14 cellular contexts compared by ENCODE assay signal in the genomic region with DNA sequence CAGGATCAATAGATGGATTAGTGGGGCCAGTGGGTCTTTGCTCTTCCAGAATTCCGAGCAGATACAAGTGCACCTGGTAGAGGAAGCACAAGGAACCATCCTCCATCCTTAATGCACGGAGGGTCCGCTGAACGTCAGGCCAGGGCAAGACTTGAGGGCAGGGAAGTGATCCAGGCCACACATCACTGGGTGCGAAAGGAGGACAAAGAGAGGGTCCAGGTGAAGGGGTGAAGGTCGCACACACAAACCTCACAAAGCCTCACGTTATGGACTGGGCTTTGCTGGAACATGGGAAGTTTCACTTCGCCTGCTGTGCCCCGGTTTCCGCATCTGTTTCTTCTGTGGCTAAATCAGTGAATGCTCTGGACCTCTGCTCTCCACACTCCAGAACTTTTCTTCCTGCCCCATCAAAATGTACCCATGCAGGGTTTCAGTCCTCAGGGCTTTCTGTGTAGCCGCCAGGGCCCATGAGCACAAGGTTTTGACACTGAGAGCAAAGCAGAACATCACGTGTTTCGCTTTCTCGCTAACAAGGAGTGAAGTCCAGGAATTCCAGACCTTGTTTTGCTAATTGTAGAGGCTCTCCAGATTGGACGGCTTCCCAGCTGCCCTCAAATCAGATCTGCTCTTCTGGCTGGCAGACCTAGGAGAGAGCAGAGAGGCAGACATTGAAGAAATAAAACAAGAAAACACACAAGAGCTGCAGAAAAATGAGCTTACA. TPM values are rescaled to one million over a fixed set of nuclear protein-coding genes. Genes with fewer than 3 reads are reported as not detected.
DNase-seq lines count a peak whose midpoint lies in the region; ATAC-seq and TF ChIP-seq lines count a peak whose summit lies in the region.
"Had no signal": no experiment of that assay in that cellular context is flagged by ENCODE, and none has a peak within 500 bp of the region (broad histone marks: within the 10 kb centered on the region; RNA-seq: fewer than 3 reads in every experiment).

No MANE protein-coding gene starts in this region.

- TF ChIP-seq CTCF in fibroblast of pulmonary artery (IDR thresholded peaks at IDR 0.05; ENCODE audit: low read length, missing control alignments) (no peak), liver (IDR thresholded peaks at IDR 0.05; ENCODE audit: low read depth, low read length, missing input control) (no peak), thoracic aorta (IDR thresholded peaks at IDR 0.05) (no peak), MCF 10A (IDR thresholded peaks at IDR 0.05; ENCODE audit: unreplicated experiment) (no peak)

- H3K4me1 ChIP-seq in liver (ENCODE audit: control insufficient read depth in 4 of 4, insufficient read depth in 4 of 4, low read length in 3 of 4) (peaks cover 0 to 8% (median 3%) of the 10 kb centered on the region in 4 donors), thoracic aorta (ENCODE audit: control insufficient read depth in 1 of 2, low read depth in 2 of 2) (peaks cover 0 to 16% of the 10 kb centered on the region in 2 donors)
- H3K4me1 ChIP-seq: prostate gland had no signal

- no peaks in the 10 kb centered on the region for H3K27me3 Mint-ChIP-seq in MCF 10A (ENCODE audit: insufficient read depth, unreplicated experiment)
- H3K27me3 Mint-ChIP-seq: CD4-positive, alpha-beta memory T cell had no signal

- POLR2A ChIA-PET in MCF 10A (lab: Yijun Ruan, JAX), result no interaction called here

- TF ChIP-seq RAD21 in liver (IDR thresholded peaks at IDR 0.05), result peak; percentile 49 to 50

- H3K36me3 ChIP-seq in liver (ENCODE audit: control insufficient read depth in 4 of 4, insufficient read depth in 3 of 4, low read depth in 1 of 4, low read length in 3 of 4), result no peaks in the 10 kb centered on the region
- no peaks in the 10 kb centered on the region for H3K36me3 ChIP-seq in thoracic aorta
- H3K36me3 ChIP-seq: prostate gland, SJSA1 had no signal

- DNase-seq in SK-MEL-5 (ENCODE audit: low read depth, low spot score) (peak; percentile 10), fibroblast of pulmonary artery (ENCODE audit: low read depth) (peak; percentile 10), thoracic aorta (ENCODE audit: low spot score) (peak; percentile 50), MCF 10A (ENCODE audit: unreplicated experiment) (no peak), SK-N-DZ (ENCODE audit: low spot score) (no peak)
- DNase-seq: CD4-positive, alpha-beta memory T cell; effector CD8-positive, alpha-beta T cell; mucosa of descending colon; NCI-H526 treated with DMSO at 0.1 percent for 48 hours had no signal

- intact Hi-C loops in MCF 10A (cut with micrococcal nuclease), result no loop called here

- CTCF ChIA-PET in MCF 10A (lab: Yijun Ruan, JAX), result interaction anchor here (0.6 kb wide), 1 partner anchor 34 kb away, joined by 3 read pairs; no protein-coding TSS in a partner anchor

- peak; percentile 76 for ATAC-seq in thoracic aorta (ENCODE audit: insufficient number of reproducible peaks, low FRiP score, low read depth)
- no peak for ATAC-seq in GM21367 (IDR thresholded peaks at IDR 0.05; ENCODE audit: unreplicated experiment)
- ATAC-seq: mucosa of descending colon had no signal

- BruUV-seq in MCF 10A (replicated peaks; lab: Mats Ljungman, UMichigan), result no TSS peak

- in situ Hi-C loops in SK-MEL-5 (cut with HindIII; ENCODE audit: low pct_unique_long_range_greater_than_20kb, low sequenced_read_pairs), result no loop called here

- no peak overlapping the region for H3K27ac Mint-ChIP-seq in MCF 10A (ENCODE audit: low read depth, unreplicated experiment)
- H3K27ac Mint-ChIP-seq: CD4-positive, alpha-beta memory T cell; IgD-negative memory B cell had no signal

- H3K4me1 Mint-ChIP-seq in MCF 10A (ENCODE audit: insufficient read depth, unreplicated experiment), result no peaks in the 10 kb centered on the region
- H3K4me1 Mint-ChIP-seq: CD4-positive, alpha-beta memory T cell; IgD-negative memory B cell had no signal

- peak overlapping the region; percentile 58 to 59 for H3K27ac ChIP-seq in liver (ENCODE audit: low read depth in 1 of 2, low read length in 2 of 2)
- peak overlapping the region in 1 of 2 donors; percentile 66 for H3K27ac ChIP-seq in thoracic aorta
- H3K27ac ChIP-seq: prostate gland, SJSA1 had no signal

- H3K4me3 Mint-ChIP-seq in MCF 10A (ENCODE audit: unreplicated experiment), result no peak overlapping the region
- H3K4me3 Mint-ChIP-seq: CD4-positive, alpha-beta memory T cell; IgD-negative memory B cell had no signal

- H3K9me3 ChIP-seq in liver (ENCODE audit: control insufficient read depth in 4 of 4, low read length in 3 of 4) (peaks cover 0 to 5% (median 1%) of the 10 kb centered on the region in 4 donors), thoracic aorta (peaks cover 3% of the 10 kb centered on the region)
- H3K9me3 ChIP-seq: prostate gland had no signal

- no peak overlapping the region for H3K4me3 ChIP-seq in fibroblast of pulmonary artery (replicated peaks; ENCODE audit: low read depth, low read length)
- no peak overlapping the region for H3K4me3 ChIP-seq in liver (ENCODE audit: low read depth in 1 of 3, low read length in 3 of 3)
- H3K4me3 ChIP-seq in thoracic aorta, result no peak overlapping the region
- H3K4me3 ChIP-seq: mucosa of descending colon, prostate gland, SJSA1 had no signal

- no peaks in the 10 kb centered on the region for H3K27me3 ChIP-seq in liver (ENCODE audit: control insufficient read depth in 4 of 4, insufficient read depth in 4 of 4, low read length in 3 of 4)
- no peaks in the 10 kb centered on the region for H3K27me3 ChIP-seq in thoracic aorta (replicated peaks; ENCODE audit: insufficient read depth)
- H3K27me3 ChIP-seq: SJSA1 had no signal

- no peak overlapping the region for H3K9ac ChIP-seq in liver (ENCODE audit: low read depth in 1 of 2, low read length in 2 of 2)

- WGBS in liver, result 61% methylated on average over 15 of the region's 15 CpGs

- H3K9me3 Mint-ChIP-seq in MCF 10A (ENCODE audit: unreplicated experiment), result peaks cover 24% of the 10 kb centered on the region

- H3K36me3 Mint-ChIP-seq in MCF 10A (ENCODE audit: insufficient read depth, unreplicated experiment), result peaks cover 6% of the 10 kb centered on the region
- H3K36me3 Mint-ChIP-seq: IgD-negative memory B cell had no signal

TF ChIP-seq in liver, 16 proteins besides CTCF, POLR2A, EP300 and RAD21 (continues in another document):
- TF ChIP-seq HNF4A (conservative IDR thresholded peaks at IDR 0.05) (peak; percentile 71 to 89), GABPA (IDR thresholded peaks at IDR 0.05 in 1 of 2, conservative IDR thresholded peaks at IDR 0.05 in 1 of 2) (no peak), JUND (IDR thresholded peaks at IDR 0.05) (no peak), FOXA2 (IDR thresholded peaks at IDR 0.05) (no peak), FOXA1 (IDR thresholded peaks at IDR 0.05) (no peak), SP1 (IDR thresholded peaks at IDR 0.05) (peak; percentile 68), TAF1 (conservative IDR thresholded peaks at IDR 0.05) (peak; percentile 49), MAX (IDR thresholded peaks at IDR 0.05) (peak; percentile 84), HNF4G (IDR thresholded peaks at IDR 0.05) (peak; percentile 22), YY1 (IDR thresholded peaks at IDR 0.05) (peak; percentile 74), NR2F2 (IDR thresholded peaks at IDR 0.05) (no peak), ZBTB33 (IDR thresholded peaks at IDR 0.05) (peak; percentile 46)
- TF ChIP-seq, protein P1, sequence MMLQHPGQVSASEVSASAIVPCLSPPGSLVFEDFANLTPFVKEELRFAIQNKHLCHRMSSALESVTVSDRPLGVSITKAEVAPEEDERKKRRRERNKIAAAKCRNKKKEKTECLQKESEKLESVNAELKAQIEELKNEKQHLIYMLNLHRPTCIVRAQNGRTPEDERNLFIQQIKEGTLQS (IDR thresholded peaks at IDR 0.05), result no peak

RNA-seq across cellular contexts. Expression of gene KLF15, which starts 56.3 kb away (rescaled TPM):
- total RNA-seq in SK-MEL-5 (2014; rRNA removed; shearing (Covaris generic)), result 20.4 and 23.5 TPM in 2 replicates
- 24.6 and 26.4 TPM in 2 replicates for polyA plus RNA-seq in SK-MEL-5 (2015; cell fraction: cytosol; rRNA removed)
- polyA plus RNA-seq in SK-MEL-5 (2015; cell fraction: nucleus; rRNA removed), result 32.6 and 34.9 TPM in 2 replicates
- total RNA-seq in liver (100 to 1,000 TPM in 1 of 2 donors, 10 to 100 TPM in 1; 21.4 to 103 TPM), thoracic aorta (10 to 100 TPM; 55.7 to 90.2 TPM), MCF 10A (2022) (5.3 and 8.3 TPM in 2 replicates)
- 10 to 100 TPM; 27.6 to 71.0 TPM for polyA plus RNA-seq in liver
- 7.5 and 10.0 TPM in 2 replicates for polyA plus RNA-seq in SK-N-DZ (2014; cell fraction: cytosol; rRNA removed)
- 12.3 and 12.6 TPM in 2 replicates for polyA plus RNA-seq in SK-N-DZ (2014; cell fraction: nucleus; rRNA removed)
- polyA plus RNA-seq: CD4-positive, alpha-beta memory T cell; IgD-negative memory B cell had no signal

Comparison
In these comparisons a context has a peak if more than half of its experiments do, and no peak if none do; other contexts are left out.
1. DNase-seq: peak in SK-MEL-5 (single experiment), fibroblast of pulmonary artery (single experiment) and thoracic aorta (single experiment); none in MCF 10A (single experiment) and SK-N-DZ (single experiment).